ENCODE assay signal across 1 cellular context in the genomic region with DNA sequence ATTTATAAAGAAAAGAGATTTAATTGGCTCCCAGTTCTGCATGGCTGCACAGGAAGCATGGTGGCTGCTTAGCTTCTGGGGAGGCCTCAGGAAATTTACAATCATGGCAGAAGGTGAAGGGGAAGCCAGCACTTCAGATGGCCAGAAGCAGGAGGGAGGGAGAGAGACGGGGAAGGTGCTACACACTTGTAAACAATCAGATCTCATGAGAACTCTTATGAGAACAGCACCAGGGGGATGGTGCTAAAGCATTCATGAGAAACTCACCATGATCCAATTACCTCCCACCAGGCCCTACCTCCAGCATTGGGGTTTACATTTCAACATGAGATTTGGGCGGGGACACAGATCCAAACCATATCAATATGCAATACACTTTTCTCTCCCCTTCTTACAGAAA.
TF ChIP-seq lines count a peak whose summit lies in the region.

No MANE protein-coding gene starts in this region.

TF ChIP-seq in WTC11, 78 proteins besides CTCF, POLR2A, EP300 and RAD21 (continued from another document):
- TF ChIP-seq, protein P1, sequence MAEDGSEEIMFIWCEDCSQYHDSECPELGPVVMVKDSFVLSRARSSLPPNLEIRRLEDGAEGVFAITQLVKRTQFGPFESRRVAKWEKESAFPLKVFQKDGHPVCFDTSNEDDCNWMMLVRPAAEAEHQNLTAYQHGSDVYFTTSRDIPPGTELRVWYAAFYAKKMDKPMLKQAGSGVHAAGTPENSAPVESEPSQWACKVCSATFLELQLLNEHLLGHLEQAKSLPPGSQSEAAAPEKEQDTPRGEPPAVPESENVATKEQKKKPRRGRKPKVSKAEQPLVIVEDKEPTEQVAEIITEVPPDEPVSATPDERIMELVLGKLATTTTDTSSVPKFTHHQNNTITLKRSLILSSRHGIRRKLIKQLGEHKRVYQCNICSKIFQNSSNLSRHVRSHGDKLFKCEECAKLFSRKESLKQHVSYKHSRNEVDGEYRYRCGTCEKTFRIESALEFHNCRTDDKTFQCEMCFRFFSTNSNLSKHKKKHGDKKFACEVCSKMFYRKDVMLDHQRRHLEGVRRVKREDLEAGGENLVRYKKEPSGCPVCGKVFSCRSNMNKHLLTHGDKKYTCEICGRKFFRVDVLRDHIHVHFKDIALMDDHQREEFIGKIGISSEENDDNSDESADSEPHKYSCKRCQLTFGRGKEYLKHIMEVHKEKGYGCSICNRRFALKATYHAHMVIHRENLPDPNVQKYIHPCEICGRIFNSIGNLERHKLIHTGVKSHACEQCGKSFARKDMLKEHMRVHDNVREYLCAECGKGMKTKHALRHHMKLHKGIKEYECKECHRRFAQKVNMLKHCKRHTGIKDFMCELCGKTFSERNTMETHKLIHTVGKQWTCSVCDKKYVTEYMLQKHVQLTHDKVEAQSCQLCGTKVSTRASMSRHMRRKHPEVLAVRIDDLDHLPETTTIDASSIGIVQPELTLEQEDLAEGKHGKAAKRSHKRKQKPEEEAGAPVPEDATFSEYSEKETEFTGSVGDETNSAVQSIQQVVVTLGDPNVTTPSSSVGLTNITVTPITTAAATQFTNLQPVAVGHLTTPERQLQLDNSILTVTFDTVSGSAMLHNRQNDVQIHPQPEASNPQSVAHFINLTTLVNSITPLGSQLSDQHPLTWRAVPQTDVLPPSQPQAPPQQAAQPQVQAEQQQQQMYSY (CRISPR knock-in tag; IDR thresholded peaks at IDR 0.05) = no peak
- TF ChIP-seq SMAD4 (CRISPR knock-in tag; IDR thresholded peaks at IDR 0.05) (no peak), CREB1 (CRISPR knock-in tag; IDR thresholded peaks at IDR 0.05) (no peak), ZNF671 (CRISPR knock-in tag; IDR thresholded peaks at IDR 0.05) (no peak)
- TF ChIP-seq, protein P2, sequence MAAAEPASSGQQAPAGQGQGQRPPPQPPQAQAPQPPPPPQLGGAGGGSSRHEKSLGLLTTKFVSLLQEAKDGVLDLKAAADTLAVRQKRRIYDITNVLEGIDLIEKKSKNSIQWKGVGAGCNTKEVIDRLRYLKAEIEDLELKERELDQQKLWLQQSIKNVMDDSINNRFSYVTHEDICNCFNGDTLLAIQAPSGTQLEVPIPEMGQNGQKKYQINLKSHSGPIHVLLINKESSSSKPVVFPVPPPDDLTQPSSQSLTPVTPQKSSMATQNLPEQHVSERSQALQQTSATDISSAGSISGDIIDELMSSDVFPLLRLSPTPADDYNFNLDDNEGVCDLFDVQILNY (CRISPR knock-in tag; IDR thresholded peaks at IDR 0.05) = no peak
- TF ChIP-seq, protein P3, sequence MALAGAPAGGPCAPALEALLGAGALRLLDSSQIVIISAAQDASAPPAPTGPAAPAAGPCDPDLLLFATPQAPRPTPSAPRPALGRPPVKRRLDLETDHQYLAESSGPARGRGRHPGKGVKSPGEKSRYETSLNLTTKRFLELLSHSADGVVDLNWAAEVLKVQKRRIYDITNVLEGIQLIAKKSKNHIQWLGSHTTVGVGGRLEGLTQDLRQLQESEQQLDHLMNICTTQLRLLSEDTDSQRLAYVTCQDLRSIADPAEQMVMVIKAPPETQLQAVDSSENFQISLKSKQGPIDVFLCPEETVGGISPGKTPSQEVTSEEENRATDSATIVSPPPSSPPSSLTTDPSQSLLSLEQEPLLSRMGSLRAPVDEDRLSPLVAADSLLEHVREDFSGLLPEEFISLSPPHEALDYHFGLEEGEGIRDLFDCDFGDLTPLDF (CRISPR knock-in tag; IDR thresholded peaks at IDR 0.05) = no peak
- TF ChIP-seq, protein P4, sequence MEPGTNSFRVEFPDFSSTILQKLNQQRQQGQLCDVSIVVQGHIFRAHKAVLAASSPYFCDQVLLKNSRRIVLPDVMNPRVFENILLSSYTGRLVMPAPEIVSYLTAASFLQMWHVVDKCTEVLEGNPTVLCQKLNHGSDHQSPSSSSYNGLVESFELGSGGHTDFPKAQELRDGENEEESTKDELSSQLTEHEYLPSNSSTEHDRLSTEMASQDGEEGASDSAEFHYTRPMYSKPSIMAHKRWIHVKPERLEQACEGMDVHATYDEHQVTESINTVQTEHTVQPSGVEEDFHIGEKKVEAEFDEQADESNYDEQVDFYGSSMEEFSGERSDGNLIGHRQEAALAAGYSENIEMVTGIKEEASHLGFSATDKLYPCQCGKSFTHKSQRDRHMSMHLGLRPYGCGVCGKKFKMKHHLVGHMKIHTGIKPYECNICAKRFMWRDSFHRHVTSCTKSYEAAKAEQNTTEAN (CRISPR knock-in tag; IDR thresholded peaks at IDR 0.05) = no peak
- TF ChIP-seq, protein P5, sequence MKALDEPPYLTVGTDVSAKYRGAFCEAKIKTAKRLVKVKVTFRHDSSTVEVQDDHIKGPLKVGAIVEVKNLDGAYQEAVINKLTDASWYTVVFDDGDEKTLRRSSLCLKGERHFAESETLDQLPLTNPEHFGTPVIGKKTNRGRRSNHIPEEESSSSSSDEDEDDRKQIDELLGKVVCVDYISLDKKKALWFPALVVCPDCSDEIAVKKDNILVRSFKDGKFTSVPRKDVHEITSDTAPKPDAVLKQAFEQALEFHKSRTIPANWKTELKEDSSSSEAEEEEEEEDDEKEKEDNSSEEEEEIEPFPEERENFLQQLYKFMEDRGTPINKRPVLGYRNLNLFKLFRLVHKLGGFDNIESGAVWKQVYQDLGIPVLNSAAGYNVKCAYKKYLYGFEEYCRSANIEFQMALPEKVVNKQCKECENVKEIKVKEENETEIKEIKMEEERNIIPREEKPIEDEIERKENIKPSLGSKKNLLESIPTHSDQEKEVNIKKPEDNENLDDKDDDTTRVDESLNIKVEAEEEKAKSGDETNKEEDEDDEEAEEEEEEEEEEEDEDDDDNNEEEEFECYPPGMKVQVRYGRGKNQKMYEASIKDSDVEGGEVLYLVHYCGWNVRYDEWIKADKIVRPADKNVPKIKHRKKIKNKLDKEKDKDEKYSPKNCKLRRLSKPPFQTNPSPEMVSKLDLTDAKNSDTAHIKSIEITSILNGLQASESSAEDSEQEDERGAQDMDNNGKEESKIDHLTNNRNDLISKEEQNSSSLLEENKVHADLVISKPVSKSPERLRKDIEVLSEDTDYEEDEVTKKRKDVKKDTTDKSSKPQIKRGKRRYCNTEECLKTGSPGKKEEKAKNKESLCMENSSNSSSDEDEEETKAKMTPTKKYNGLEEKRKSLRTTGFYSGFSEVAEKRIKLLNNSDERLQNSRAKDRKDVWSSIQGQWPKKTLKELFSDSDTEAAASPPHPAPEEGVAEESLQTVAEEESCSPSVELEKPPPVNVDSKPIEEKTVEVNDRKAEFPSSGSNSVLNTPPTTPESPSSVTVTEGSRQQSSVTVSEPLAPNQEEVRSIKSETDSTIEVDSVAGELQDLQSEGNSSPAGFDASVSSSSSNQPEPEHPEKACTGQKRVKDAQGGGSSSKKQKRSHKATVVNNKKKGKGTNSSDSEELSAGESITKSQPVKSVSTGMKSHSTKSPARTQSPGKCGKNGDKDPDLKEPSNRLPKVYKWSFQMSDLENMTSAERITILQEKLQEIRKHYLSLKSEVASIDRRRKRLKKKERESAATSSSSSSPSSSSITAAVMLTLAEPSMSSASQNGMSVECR (CRISPR knock-in tag; IDR thresholded peaks at IDR 0.05; ENCODE audit: borderline replicate concordance) = no peak
TF ChIP-seq in WTC11: peak in this region for 0.
